In genomic region chr1:168521391-168522000, GRCh38 we compare ENCODE assay signal across 23 cellular contexts. TPM values are rescaled to one million over a fixed set of nuclear protein-coding genes. Genes with fewer than 3 reads are reported as not detected.
DNase-seq lines count a peak whose midpoint lies in the region; ATAC-seq, FAIRE-seq and TF ChIP-seq lines count a peak whose summit lies in the region.
"Had no signal": no experiment of that assay in that cellular context is flagged by ENCODE, and none has a peak within 500 bp of the region (broad histone marks: within the 10 kb centered on the region; RNA-seq: fewer than 3 reads in every experiment).

No MANE protein-coding gene starts in this region.

- intact Hi-C loops in lower leg skin (cut with DNase I; ENCODE audit: low total_unique reads): no loop called here

- peak overlapping the region; percentile 81 for H3K4me3 Mint-ChIP-seq in stimulated activated naive CD8-positive, alpha-beta T cell treated with anti-CD3 and anti-CD28 coated beads, Interleukin-15, Interleukin-2, amounts not matched to agents 100 ng/mL and 50 ng/mL, for 24 hours
- H3K4me3 Mint-ChIP-seq: HFFc6 had no signal

- H3K4me3 ChIP-seq in NB4 (ENCODE audit: low read depth, low read length) (no peak overlapping the region), bronchial epithelial cell (ENCODE audit: low read depth, low read length) (no peak overlapping the region), lower leg skin (ENCODE audit: low read depth, poor library complexity, severe bottlenecking) (no peak overlapping the region)
- H3K4me3 ChIP-seq: prostate gland, skin epidermis had no signal

- no peaks in the 10 kb centered on the region for H3K36me3 ChIP-seq in bronchial epithelial cell (ENCODE audit: control insufficient read depth, insufficient read depth, low read length)
- H3K36me3 ChIP-seq: prostate gland had no signal

- FAIRE-seq in bronchial epithelial cell (lab: Jason Lieb, UNC): peak; percentile 52
- FAIRE-seq: HTR-8/SVneo had no signal

- H3K4me1 Mint-ChIP-seq in stimulated activated naive CD8-positive, alpha-beta T cell treated with anti-CD3 and anti-CD28 coated beads, Interleukin-15, Interleukin-2, amounts not matched to agents 100 ng/mL and 50 ng/mL, for 24 hours (ENCODE audit: low read depth): peaks cover 60% of the 10 kb centered on the region

- no peaks in the 10 kb centered on the region for H3K27me3 Mint-ChIP-seq in stimulated activated naive CD8-positive, alpha-beta T cell treated with anti-CD3 and anti-CD28 coated beads, Interleukin-15, Interleukin-2, amounts not matched to agents 100 ng/mL and 50 ng/mL, for 24 hours

- 86 to 93% methylated on average over 1 of the region's 1 CpG for WGBS in lower leg skin, 2 donors

- peak overlapping the region; percentile 96 for H3K27ac Mint-ChIP-seq in stimulated activated naive CD8-positive, alpha-beta T cell treated with anti-CD3 and anti-CD28 coated beads, Interleukin-15, Interleukin-2, amounts not matched to agents 100 ng/mL and 50 ng/mL, for 24 hours
- H3K27ac Mint-ChIP-seq: HFFc6 had no signal

- no peak for DNase-seq in stimulated activated naive CD8-positive, alpha-beta T cell treated with anti-CD3 and anti-CD28 coated beads, Interleukin-15, Interleukin-2, amounts not matched to agents 100 U/mL and 50 U/mL, for 24 hours
- DNase-seq in NB4 (ENCODE audit: low read depth): peak; percentile 34
- no peak for DNase-seq in bronchial epithelial cell (ENCODE audit: low read depth)
- no peak for DNase-seq in NCI-H2196 (lab: John Stamatoyannopoulos, UW; ENCODE audit: unreplicated experiment)
- DNase-seq in lower leg skin (ENCODE audit: low spot score in 2 of 2): no peak
- no peak for DNase-seq in NCI-H2107 treated with DMSO at 0.1 percent for 48 hours (lab: John Stamatoyannopoulos, UW; ENCODE audit: unreplicated experiment)
- DNase-seq: activated effector memory CD4-positive, alpha-beta T cell treated with anti-CD3 and anti-CD28 coated beads, Interleukin-2, amount 50 U/mL, for 16 hours; cortex of kidney; foreskin keratinocyte; HFFc6; kidney glomerular epithelial cell; mesenchymal stem cell; NCI-H1417; NCI-H774; stimulated activated CD4-positive, alpha-beta T cell treated with anti-CD3 and anti-CD28 coated beads, Interleukin-4, amount 100 ng/mL, for 24 hours had no signal

- H3K36me3 Mint-ChIP-seq in stimulated activated naive CD8-positive, alpha-beta T cell treated with anti-CD3 and anti-CD28 coated beads, Interleukin-15, Interleukin-2, amounts not matched to agents 100 ng/mL and 50 ng/mL, for 24 hours (ENCODE audit: low read depth): peaks cover 15% of the 10 kb centered on the region

- no peak for TF ChIP-seq POLR2A in NB4 (IDR thresholded peaks at IDR 0.05; ENCODE audit: extremely low read depth, insufficient read length)
- no peak for TF ChIP-seq POLR2A in lower leg skin (IDR thresholded peaks at IDR 0.05)

- TF ChIP-seq CTCF in NB4 (IDR thresholded peaks at IDR 0.05; ENCODE audit: low read depth, low read length): no peak
- no peak for TF ChIP-seq CTCF in bronchial epithelial cell (IDR thresholded peaks at IDR 0.05; ENCODE audit: insufficient read depth, low read length, severe bottlenecking)
- TF ChIP-seq CTCF in lower leg skin (IDR thresholded peaks at IDR 0.05): no peak

- no peak for ATAC-seq in stimulated activated naive CD8-positive, alpha-beta T cell treated with anti-CD3 and anti-CD28 coated beads, Interleukin-15, Interleukin-2, amounts not matched to agents 100 U/mL and 50 U/mL, for 24 hours
- ATAC-seq: foreskin keratinocyte, Panc1 had no signal

- peaks cover 12% of the 10 kb centered on the region for H3K9me3 Mint-ChIP-seq in stimulated activated naive CD8-positive, alpha-beta T cell treated with anti-CD3 and anti-CD28 coated beads, Interleukin-15, Interleukin-2, amounts not matched to agents 100 ng/mL and 50 ng/mL, for 24 hours
- H3K9me3 Mint-ChIP-seq: HFFc6 had no signal

- peaks cover 1% of the 10 kb centered on the region for H3K27me3 ChIP-seq in bronchial epithelial cell (ENCODE audit: control insufficient read depth, insufficient read depth, low read length)
- H3K27me3 ChIP-seq: foreskin keratinocyte had no signal

RNA-seq across cellular contexts. Expression of gene XCL2, which starts 22.3 kb away (rescaled TPM):
- not detected in 2 replicates for total RNA-seq in bronchial epithelial cell
- not detected for total RNA-seq in lower leg skin
- total RNA-seq: foreskin keratinocyte, HFFc6, LHCN-M2, prostate gland, SK-MEL-5, temporal lobe had no signal

RNA-seq across cellular contexts. Expression of gene XCL1, which starts 54.9 kb away (rescaled TPM):
- total RNA-seq in bronchial epithelial cell (not detected in 2 replicates), lower leg skin (under 1 TPM in 1 of 4 donors, not detected in 3; 0.25 TPM)
- total RNA-seq: foreskin keratinocyte, HFFc6, LHCN-M2, prostate gland, SK-MEL-5, temporal lobe had no signal
